Comparison of ENCODE assay signal across 13 cellular contexts in the genomic region with DNA sequence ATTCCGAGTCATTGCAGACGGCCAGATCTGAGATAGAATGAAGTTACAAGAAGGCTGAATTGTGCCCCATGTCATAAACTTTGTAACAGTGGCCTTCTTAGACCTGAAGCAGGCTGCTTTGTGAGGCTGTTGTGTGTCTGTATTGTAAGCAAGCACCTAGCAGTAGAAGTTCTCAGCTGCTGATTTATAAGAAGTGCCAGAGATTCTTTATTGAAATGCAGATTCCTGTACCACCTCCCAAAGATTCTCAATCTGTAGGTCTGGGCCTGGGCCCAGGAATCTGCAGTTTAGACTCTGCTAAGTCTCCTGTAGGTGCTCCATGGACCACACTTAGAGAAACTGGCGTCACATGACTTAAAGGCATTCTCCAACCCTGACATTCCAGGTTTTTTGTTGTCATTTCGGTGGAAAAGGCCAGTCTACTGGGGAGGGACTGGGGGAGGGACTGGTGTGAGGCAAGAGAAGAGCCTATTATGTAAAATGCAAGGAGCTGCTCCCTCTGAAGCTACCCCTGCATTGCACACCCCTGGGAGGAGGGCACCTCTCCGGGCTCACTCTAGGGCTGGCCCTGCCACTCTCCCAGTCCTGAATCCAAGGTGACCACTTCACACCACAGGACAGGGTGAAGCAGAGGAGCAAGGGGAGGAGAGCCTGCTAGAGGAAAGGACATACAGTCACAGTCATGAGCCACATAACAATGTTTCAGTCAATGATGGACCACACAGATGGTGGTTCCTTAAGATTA. TPM values are rescaled to one million over a fixed set of nuclear protein-coding genes. Genes with fewer than 3 reads are reported as not detected.
DNase-seq lines count a peak whose midpoint lies in the region; ATAC-seq and TF ChIP-seq lines count a peak whose summit lies in the region.
"Had no signal": no experiment of that assay in that cellular context is flagged by ENCODE, and none has a peak within 500 bp of the region (broad histone marks: within the 10 kb centered on the region; RNA-seq: fewer than 3 reads in every experiment).

No MANE protein-coding gene starts in this region.

- no peak overlapping the region for H3K27ac Mint-ChIP-seq in activated CD8-positive, alpha-beta memory T cell treated with anti-CD3 and anti-CD28 coated beads, Interleukin-2, amount 10 ng/mL, durations not matched to agents 7 days and 5 days
- H3K27ac Mint-ChIP-seq: activated CD4-positive, alpha-beta T cell treated with anti-CD3 and anti-CD28 coated beads, Interleukin-2, amount 10 ng/mL, durations not matched to agents 24 days and 14 days; CD4-positive, alpha-beta T cell had no signal

- H3K27ac ChIP-seq in HEK293 (ENCODE audit: extremely low read depth, low read depth, low read length), result no peak overlapping the region; the same call in 1 of the 2 replicates
- H3K27ac ChIP-seq in SJSA1, result peak overlapping the region; percentile 84
- H3K27ac ChIP-seq: Peyer's patch, sigmoid colon had no signal

- TF ChIP-seq CTCF in HEK293 (tag by site-specific recombination; IDR thresholded peaks at IDR 0.05), result no peak
- no peak for TF ChIP-seq CTCF in retinal pigment epithelial cell (conservative IDR thresholded peaks at IDR 0.05; ENCODE audit: low read depth, low read length)

- POLR2A ChIA-PET in HEK293 (lab: Yijun Ruan, JAX), result interaction anchor here (0.5 kb wide), 1 partner anchor 853 kb away, joined by 3 read pairs; no protein-coding TSS in a partner anchor

- no peaks in the 10 kb centered on the region for H3K4me1 ChIP-seq in HEK293 (ENCODE audit: control insufficient read depth, insufficient read depth, low read length)
- peaks cover 57% of the 10 kb centered on the region for H3K4me1 ChIP-seq in SJSA1 (replicated peaks)

- no peaks in the 10 kb centered on the region for H3K36me3 Mint-ChIP-seq in activated CD8-positive, alpha-beta memory T cell treated with anti-CD3 and anti-CD28 coated beads, Interleukin-2, amount 10 ng/mL, durations not matched to agents 7 days and 5 days

- no peak for ATAC-seq in activated CD8-positive, alpha-beta memory T cell treated with anti-CD3 and anti-CD28 coated beads, Interleukin-2, amount 10 ng/mL, durations not matched to agents 7 days and 5 days
- ATAC-seq in HG03469 (IDR thresholded peaks at IDR 0.05; ENCODE audit: unreplicated experiment), result no peak

- H3K36me3 ChIP-seq in HEK293 (ENCODE audit: control insufficient read depth in 2 of 2, insufficient read depth in 1 of 2, low read length in 2 of 2), result no peaks in the 10 kb centered on the region
- no peaks in the 10 kb centered on the region for H3K36me3 ChIP-seq in SJSA1
- H3K36me3 ChIP-seq: Peyer's patch, sigmoid colon had no signal

- no peaks in the 10 kb centered on the region for H3K9me3 Mint-ChIP-seq in activated CD8-positive, alpha-beta memory T cell treated with anti-CD3 and anti-CD28 coated beads, Interleukin-2, amount 10 ng/mL, durations not matched to agents 7 days and 5 days (ENCODE audit: low read depth)
- H3K9me3 Mint-ChIP-seq: activated CD4-positive, alpha-beta T cell treated with anti-CD3 and anti-CD28 coated beads, Interleukin-2, amount 10 ng/mL, durations not matched to agents 24 days and 14 days; CD4-positive, alpha-beta T cell; stimulated activated naive CD8-positive, alpha-beta T cell treated with anti-CD3 and anti-CD28 coated beads, Interleukin-15, Interleukin-2, amounts not matched to agents 100 ng/mL and 50 ng/mL, for 24 hours had no signal

- H3K27me3 Mint-ChIP-seq in activated CD8-positive, alpha-beta memory T cell treated with anti-CD3 and anti-CD28 coated beads, Interleukin-2, amount 10 ng/mL, durations not matched to agents 7 days and 5 days, result peaks cover 22% of the 10 kb centered on the region

- H3K4me3 Mint-ChIP-seq in activated CD8-positive, alpha-beta memory T cell treated with anti-CD3 and anti-CD28 coated beads, Interleukin-2, amount 10 ng/mL, durations not matched to agents 7 days and 5 days, result no peak overlapping the region
- H3K4me3 Mint-ChIP-seq: CD4-positive, alpha-beta T cell had no signal

- DNase-seq in SJSA1 (ENCODE audit: low read depth in 1 of 2, low spot score in 2 of 2) (peak; percentile 81 to 89), islet precursor cell (peak; percentile 27), retinal pigment epithelial cell (ENCODE audit: low read depth) (no peak), AG20443 (ENCODE audit: low spot score) (no peak)
- DNase-seq in activated CD8-positive, alpha-beta memory T cell treated with anti-CD3 and anti-CD28 coated beads, Interleukin-2, amount 10 ng/mL, durations not matched to agents 7 days and 5 days, result no peak
- DNase-seq: NCI-H1048, sigmoid colon had no signal

- no peaks in the 10 kb centered on the region for H3K27me3 ChIP-seq in SJSA1 (replicated peaks)
- H3K27me3 ChIP-seq: Peyer's patch, sigmoid colon had no signal

- CTCF ChIA-PET in HEK293 (lab: Yijun Ruan, JAX), result interaction anchor here (0.5 to 1.6 kb wide), 5 partner anchors 30 to 282 kb away, joined by 3 to 5 read pairs (median 3); no protein-coding TSS in a partner anchor
- CTCF ChIA-PET in activated CD8-positive, alpha-beta memory T cell treated with anti-CD3 and anti-CD28 coated beads, Interleukin-2, amount 10 ng/mL, durations not matched to agents 7 days and 5 days (lab: Charles Lee), result interaction anchor here (0.5 to 2.6 kb wide), 16 partner anchors 10 to 282 kb away, joined by 3 to 13 read pairs (median 3); no protein-coding TSS in a partner anchor

- H3K4me3 ChIP-seq in HEK293 (ENCODE audit: low read depth, low read length) (no peak overlapping the region), SJSA1 (no peak overlapping the region), retinal pigment epithelial cell (ENCODE audit: low read length) (peak overlapping the region; percentile 50)
- H3K4me3 ChIP-seq: sigmoid colon had no signal

- H3K9me3 ChIP-seq in HEK293 (ENCODE audit: control insufficient read depth, insufficient read depth, low read depth, low read length) (no peaks in the 10 kb centered on the region), SJSA1 (replicated peaks) (no peaks in the 10 kb centered on the region)
- H3K9me3 ChIP-seq: Peyer's patch, sigmoid colon had no signal

- H3K4me1 Mint-ChIP-seq in activated CD8-positive, alpha-beta memory T cell treated with anti-CD3 and anti-CD28 coated beads, Interleukin-2, amount 10 ng/mL, durations not matched to agents 7 days and 5 days, result peaks cover 10% of the 10 kb centered on the region

TF ChIP-seq in HEK293, 187 proteins besides CTCF, POLR2A, EP300 and RAD21:
- no peak for TF ChIP-seq ZNF302 (tag by site-specific recombination; IDR thresholded peaks at IDR 0.05; ENCODE audit: low read depth)
- TF ChIP-seq MEIS1 (CRISPR knock-in tag; IDR thresholded peaks at IDR 0.05; ENCODE audit: borderline replicate concordance), result no peak
- peak; percentile 63; the same call in 1 of the 2 replicates for TF ChIP-seq ZBTB20 (tag by site-specific recombination; IDR thresholded peaks at IDR 0.05)
- TF ChIP-seq, protein P1, sequence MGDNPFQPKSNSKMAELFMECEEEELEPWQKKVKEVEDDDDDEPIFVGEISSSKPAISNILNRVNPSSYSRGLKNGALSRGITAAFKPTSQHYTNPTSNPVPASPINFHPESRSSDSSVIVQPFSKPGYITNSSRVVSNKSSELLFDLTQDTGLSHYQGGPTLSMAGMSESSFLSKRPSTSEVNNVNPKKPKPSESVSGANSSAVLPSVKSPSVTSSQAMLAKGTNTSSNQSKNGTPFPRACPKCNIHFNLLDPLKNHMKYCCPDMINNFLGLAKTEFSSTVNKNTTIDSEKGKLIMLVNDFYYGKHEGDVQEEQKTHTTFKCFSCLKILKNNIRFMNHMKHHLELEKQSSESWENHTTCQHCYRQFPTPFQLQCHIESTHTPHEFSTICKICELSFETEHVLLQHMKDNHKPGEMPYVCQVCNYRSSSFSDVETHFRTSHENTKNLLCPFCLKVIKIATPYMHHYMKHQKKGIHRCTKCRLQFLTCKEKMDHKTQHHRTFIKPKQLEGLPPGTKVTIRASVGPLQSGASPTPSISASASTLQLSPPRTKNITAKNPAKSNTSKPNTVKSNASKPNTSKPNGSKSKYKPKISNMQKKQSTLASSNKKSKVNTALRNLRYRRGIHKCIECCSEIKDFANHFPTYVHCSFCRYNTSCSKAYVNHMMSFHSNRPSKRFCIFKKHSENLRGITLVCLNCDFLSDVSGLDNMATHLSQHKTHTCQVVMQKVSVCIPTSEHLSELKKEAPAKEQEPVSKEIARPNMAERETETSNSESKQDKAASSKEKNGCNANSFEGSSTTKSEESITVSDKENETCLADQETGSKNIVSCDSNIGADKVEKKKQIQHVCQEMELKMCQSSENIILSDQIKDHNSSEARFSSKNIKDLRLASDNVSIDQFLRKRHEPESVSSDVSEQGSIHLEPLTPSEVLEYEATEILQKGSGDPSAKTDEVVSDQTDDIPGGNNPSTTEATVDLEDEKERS (tag by site-specific recombination; IDR thresholded peaks at IDR 0.05), result no peak
- TF ChIP-seq, protein P2, sequence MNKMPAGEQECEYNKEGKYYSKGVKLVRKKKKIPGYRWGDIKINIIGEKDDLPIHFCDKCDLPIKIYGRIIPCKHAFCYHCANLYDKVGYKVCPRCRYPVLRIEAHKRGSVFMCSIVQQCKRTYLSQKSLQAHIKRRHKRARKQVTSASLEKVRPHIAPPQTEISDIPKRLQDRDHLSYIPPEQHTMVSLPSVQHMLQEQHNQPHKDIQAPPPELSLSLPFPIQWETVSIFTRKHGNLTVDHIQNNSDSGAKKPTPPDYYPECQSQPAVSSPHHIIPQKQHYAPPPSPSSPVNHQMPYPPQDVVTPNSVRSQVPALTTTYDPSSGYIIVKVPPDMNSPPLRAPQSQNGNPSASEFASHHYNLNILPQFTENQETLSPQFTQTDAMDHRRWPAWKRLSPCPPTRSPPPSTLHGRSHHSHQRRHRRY (tag by site-specific recombination; IDR thresholded peaks at IDR 0.05), result no peak
- no peak for TF ChIP-seq HOXC10 (CRISPR knock-in tag; IDR thresholded peaks at IDR 0.05)
- TF ChIP-seq SCRT2 (tag by site-specific recombination; IDR thresholded peaks at IDR 0.05), result no peak
- no peak for TF ChIP-seq RBAK (tag by site-specific recombination; IDR thresholded peaks at IDR 0.05)

RNA-seq across cellular contexts. Expression of gene TMEM272, which starts 0.8 kb away (rescaled TPM):
- total RNA-seq in SJSA1 (2014; rRNA removed; shearing (Covaris generic)), result 0.68 TPM in 1 of 2 replicates, not detected in the other
- under 1 TPM; 0.09 TPM for total RNA-seq in activated CD8-positive, alpha-beta memory T cell treated with anti-CD3 and anti-CD28 coated beads, Interleukin-2, amount 10 ng/mL, durations not matched to agents 7 days and 5 days

RNA-seq across cellular contexts. Expression of gene CCDC70, which starts 16.0 kb away (rescaled TPM):
- total RNA-seq in SJSA1 (2014; rRNA removed; shearing (Covaris generic)), result 0.34 and 0.58 TPM in 2 replicates
- not detected for total RNA-seq in activated CD8-positive, alpha-beta memory T cell treated with anti-CD3 and anti-CD28 coated beads, Interleukin-2, amount 10 ng/mL, durations not matched to agents 7 days and 5 days
- total RNA-seq: activated CD4-positive, alpha-beta T cell treated with anti-CD3 and anti-CD28 coated beads, Interleukin-2, amount 10 ng/mL, durations not matched to agents 24 days and 14 days; CD4-positive, alpha-beta T cell; Peyer's patch; sigmoid colon had no signal

RNA-seq across cellular contexts. Expression of gene DHRS12, which starts 41.8 kb away (rescaled TPM):
- 1.3 and 5.9 TPM in 2 replicates for total RNA-seq in SJSA1 (2014; rRNA removed; shearing (Covaris generic))
- total RNA-seq in activated CD8-positive, alpha-beta memory T cell treated with anti-CD3 and anti-CD28 coated beads, Interleukin-2, amount 10 ng/mL, durations not matched to agents 7 days and 5 days, result 1 to 10 TPM; 6.0 to 6.6 TPM

Comparison
In these comparisons a context has a peak if more than half of its experiments do, and no peak if none do; other contexts are left out.
1. DNase-seq: peak in SJSA1 (2 of 2) and islet precursor cell (single experiment); none in retinal pigment epithelial cell (single experiment), AG20443 (single experiment) and activated CD8-positive, alpha-beta memory T cell treated with anti-CD3 and anti-CD28 coated beads, Interleukin-2, amount 10 ng/mL, durations not matched to agents 7 days and 5 days (single experiment).